8 cellular contexts compared by ENCODE assay signal in the genomic region with DNA sequence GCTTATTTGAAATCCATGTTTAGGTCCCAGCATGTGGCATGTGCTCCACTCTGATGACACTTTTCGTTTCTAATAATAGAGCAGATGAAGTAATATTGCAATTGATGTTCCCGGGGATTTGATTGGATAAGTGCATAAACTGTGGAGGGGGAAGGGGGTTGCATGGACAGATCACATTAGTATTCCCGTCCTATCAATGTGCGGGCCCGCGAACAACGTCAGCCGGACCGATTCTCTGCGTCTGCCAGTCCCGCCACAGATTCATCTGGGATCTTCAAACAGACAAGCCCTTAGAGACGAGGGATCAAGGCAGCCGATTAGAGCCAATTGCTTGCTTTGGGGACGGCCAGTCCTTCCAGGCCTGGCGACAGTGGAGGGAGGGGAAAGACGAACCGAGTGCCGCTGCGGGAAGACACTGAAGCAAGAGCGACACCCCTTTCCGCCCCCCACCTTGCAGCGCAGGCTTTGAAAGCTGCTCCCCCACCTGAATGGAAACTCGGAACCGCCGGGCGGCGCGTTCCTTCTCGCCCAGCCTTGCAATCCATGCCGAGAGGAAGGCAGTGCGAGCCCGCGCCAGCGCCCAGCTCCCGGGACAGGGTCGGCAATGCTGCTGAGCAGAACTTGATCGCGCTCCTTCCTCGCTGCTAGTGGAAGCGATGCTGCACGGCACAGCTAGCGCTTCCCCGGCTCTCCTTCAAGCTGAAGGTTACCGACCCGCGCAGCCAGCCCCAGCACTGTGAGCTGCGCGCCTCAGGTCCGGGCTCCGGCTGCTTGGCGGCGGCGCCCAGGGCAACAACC. TPM values are rescaled to one million over a fixed set of nuclear protein-coding genes. Genes with fewer than 3 reads are reported as not detected.
DNase-seq lines count a peak whose midpoint lies in the region; ATAC-seq and TF ChIP-seq lines count a peak whose summit lies in the region.

A gene (plus strand): TSS at position 247 of the 798 bp plus-strand sequence. CDS start 610 bp downstream, outside the sequence.

- TF ChIP-seq CTCF in H9 (conservative IDR thresholded peaks at IDR 0.05): peak; percentile 55; the same call in 1 of the 3 replicates
- TF ChIP-seq CTCF in RWPE2 (IDR thresholded peaks at IDR 0.05; ENCODE audit: poor library complexity, severe bottlenecking): peak; percentile 21
- no peak for TF ChIP-seq CTCF in foreskin fibroblast (IDR thresholded peaks at IDR 0.05; ENCODE audit: low read depth, low read length)
- no peak for TF ChIP-seq CTCF in neural progenitor cell (IDR thresholded peaks at IDR 0.05)

- H3K36me3 Mint-ChIP-seq in H9 (ENCODE audit: insufficient read depth in 1 of 3, low read depth in 3 of 3) (no peaks in the 10 kb centered on the region; a peak in 1 of 7 replicates), neural progenitor cell (no peaks in the 10 kb centered on the region)

- in situ Hi-C loops in ACHN (cut with HindIII; ENCODE audit: low pct_ligation_motif_present, low pct_unique_long_range_greater_than_20kb, low sequenced_read_pairs): no loop called here

- H3K4me3 ChIP-seq in RWPE2 (ENCODE audit: severe bottlenecking) (peak within 1 kb of the TSS; percentile 7), foreskin fibroblast (ENCODE audit: low read depth in 1 of 2, low read length in 2 of 2) (peak within 1 kb of the TSS; percentile 30 to 37), neural progenitor cell (peak within 1 kb of the TSS; percentile 82)

- DNase-seq in ACHN (peak; percentile 7), H9 (peak; percentile 67), RWPE2 (ENCODE audit: low spot score) (no peak), foreskin fibroblast (peak; percentile 9 to 56), neural progenitor cell (ENCODE audit: low spot score) (peak; percentile 80), SW480 (ENCODE audit: low spot score) (no peak), AML-193 (lab: John Stamatoyannopoulos, UW) (no peak)

- H2AFZ ChIP-seq in H9 (ENCODE audit: low read length) (peak within 1 kb of the TSS; percentile 84), neural progenitor cell (replicated peaks) (peak within 1 kb of the TSS; percentile 93)

- peak within 1 kb of the TSS; percentile 88 for H3K14ac ChIP-seq in H9 (ENCODE audit: insufficient read depth, low read length)

- H3K27me3 Mint-ChIP-seq in H9 (ENCODE audit: low read depth): peaks cover 85% of the 10 kb centered on the region
- peaks cover 19% of the 10 kb centered on the region for H3K27me3 Mint-ChIP-seq in neural progenitor cell (ENCODE audit: insufficient read depth, low read depth)

- H3K79me2 ChIP-seq in H9 (ENCODE audit: insufficient read depth, low read length) (no peaks in the 10 kb centered on the region), neural progenitor cell (ENCODE audit: low read depth) (no peaks in the 10 kb centered on the region)

- H3K79me1 ChIP-seq in H9 (ENCODE audit: insufficient read depth, low read depth, low read length, poor library complexity, severe bottlenecking): no peaks in the 10 kb centered on the region

- H3K27ac ChIP-seq in H9 (ENCODE audit: insufficient read length, low read depth, low read length) (no peak within 1 kb of the TSS), RWPE2 (ENCODE audit: poor library complexity, severe bottlenecking) (no peak within 1 kb of the TSS), neural progenitor cell (no peak within 1 kb of the TSS)

- no peak within 1 kb of the TSS for H3K23ac ChIP-seq in H9 (ENCODE audit: insufficient read length, low read depth, low read length)

- no peak within 1 kb of the TSS for H2AK5ac ChIP-seq in H9 (ENCODE audit: insufficient read length, low read length)

- H4K20me1 ChIP-seq in H9 (ENCODE audit: control insufficient read depth, insufficient read depth, insufficient read length) (no peaks in the 10 kb centered on the region), neural progenitor cell (ENCODE audit: low read depth) (no peaks in the 10 kb centered on the region)

- no peak within 1 kb of the TSS for H3K4ac ChIP-seq in H9 (ENCODE audit: low read depth, low read length)

- H2BK120ac ChIP-seq in H9 (ENCODE audit: low read depth, low read length, poor library complexity, severe bottlenecking): no peak within 1 kb of the TSS

- H3K4me3 Mint-ChIP-seq in H9 (peak within 1 kb of the TSS; percentile 76 to 91), neural progenitor cell (peak within 1 kb of the TSS; percentile 91)

- peak within 1 kb of the TSS; percentile 96 for H3K4me2 ChIP-seq in H9 (ENCODE audit: insufficient read depth, insufficient read length, low read length)
- peak within 1 kb of the TSS; percentile 98 for H3K4me2 ChIP-seq in neural progenitor cell

- peak; percentile 79 for ATAC-seq in RWPE2 (ENCODE audit: low read depth)
- no peak for ATAC-seq in HG03045 (IDR thresholded peaks at IDR 0.05; ENCODE audit: unreplicated experiment)

- H4K5ac ChIP-seq in H9 (ENCODE audit: insufficient read length, low read depth, low read length): no peak within 1 kb of the TSS

- H3K27ac Mint-ChIP-seq in H9 (peak within 1 kb of the TSS in 1 of 3 experiments; percentile 89; a peak in 2 of 7 replicates), neural progenitor cell (peak within 1 kb of the TSS; percentile 4)

- H3K9ac ChIP-seq in H9 (ENCODE audit: extremely low read depth, insufficient read length, low read length): peak within 1 kb of the TSS; percentile 66
- H3K9ac ChIP-seq in neural progenitor cell: no peak within 1 kb of the TSS

- H3K18ac ChIP-seq in H9 (ENCODE audit: insufficient read length, low read depth, low read length): peak within 1 kb of the TSS; percentile 61

- no peaks in the 10 kb centered on the region for H3K36me3 ChIP-seq in RWPE2 (ENCODE audit: low read depth)
- H3K36me3 ChIP-seq in neural progenitor cell: no peaks in the 10 kb centered on the region

- H3T11ph ChIP-seq in H9 (ENCODE audit: low read length): no peak within 1 kb of the TSS

- peaks cover 16% of the 10 kb centered on the region for H3F3A ChIP-seq in neural progenitor cell (ENCODE audit: low read depth)

- no CpG with 5 or more reads among the region's 53 CpGs for WGBS in H9 (ENCODE audit: extremely low coverage, insufficient read length, low lambda C conversion rate)

- no peak within 1 kb of the TSS for H4K8ac ChIP-seq in H9 (replicated peaks; ENCODE audit: insufficient read length, low read depth, low read length)

- no peak within 1 kb of the TSS for H3K56ac ChIP-seq in H9 (ENCODE audit: insufficient read length, low read depth, low read length)

- peaks cover 18% of the 10 kb centered on the region for H3K23me2 ChIP-seq in H9 (ENCODE audit: insufficient read length, low read depth, low read length, poor library complexity, severe bottlenecking)

- no peak within 1 kb of the TSS for H2BK5ac ChIP-seq in H9 (ENCODE audit: insufficient read length, low read length)

- H3K27me3 ChIP-seq in H9 (ENCODE audit: insufficient read depth, low read length) (peaks cover 15% of the 10 kb centered on the region; the same call in 1 of the 2 replicates), RWPE2 (ENCODE audit: insufficient read depth, poor library complexity, severe bottlenecking) (peaks cover 56% of the 10 kb centered on the region), neural progenitor cell (peaks cover 92% of the 10 kb centered on the region)

- no peak within 1 kb of the TSS for H2BK12ac ChIP-seq in H9 (ENCODE audit: insufficient read length, low read depth, low read length)

- H3K9me3 ChIP-seq in H9 (ENCODE audit: control insufficient read depth, low read depth, low read length): no peaks in the 10 kb centered on the region
- H3K9me3 ChIP-seq in RWPE2 (ENCODE audit: severe bottlenecking): no peaks in the 10 kb centered on the region
- H3K9me3 ChIP-seq in neural progenitor cell (ENCODE audit: low read depth): no peaks in the 10 kb centered on the region

- no peak within 1 kb of the TSS for H4K91ac ChIP-seq in H9 (ENCODE audit: insufficient read length, low read depth, low read length)

- no peak within 1 kb of the TSS for H2BK20ac ChIP-seq in H9 (ENCODE audit: low read depth, low read length, poor library complexity, severe bottlenecking)

- H2BK15ac ChIP-seq in H9 (ENCODE audit: low read depth, low read length): 0 out of 2 replicates have a peak within 1 kb of the TSS, but pooled peaks have one; percentile 4

- peaks cover 20 to 34% of the 10 kb centered on the region in 2 experiments for H3K4me1 Mint-ChIP-seq in H9
- H3K4me1 Mint-ChIP-seq in neural progenitor cell: peaks cover 29% of the 10 kb centered on the region

- H3K4me1 ChIP-seq in H9 (ENCODE audit: insufficient read depth, low read length) (no peaks in the 10 kb centered on the region; the same call in 1 of the 2 replicates), RWPE2 (ENCODE audit: insufficient read depth, poor library complexity, severe bottlenecking) (no peaks in the 10 kb centered on the region), neural progenitor cell (peaks cover 8% of the 10 kb centered on the region)

- H3K9me3 Mint-ChIP-seq in H9: no peaks in the 10 kb centered on the region
- no peaks in the 10 kb centered on the region for H3K9me3 Mint-ChIP-seq in neural progenitor cell

RNA-seq across cellular contexts. Expression of the gene that starts here (rescaled TPM):
- total RNA-seq in H9 (2021) (0.31 and 0.33 TPM in 2 replicates), neural progenitor cell (ENCODE audit: low replicate concordance) (0.43 and 1.4 TPM in 2 replicates)

Comparison
In these comparisons a context has a peak if more than half of its experiments do, and no peak if none do; other contexts are left out.
1. Peak in DNase-seq, H3K9ac ChIP-seq and H3K4me2 ChIP-seq in H9; RNA of the gene not detected or under 1 TPM.
2. DNase-seq: peak in ACHN (single experiment), foreskin fibroblast (2 of 2) and neural progenitor cell (single experiment); none in RWPE2 (single experiment), SW480 (single experiment) and AML-193 (0 of 2).
3. CTCF ChIP-seq: peak in H9 (single experiment) and RWPE2 (single experiment); none in foreskin fibroblast (single experiment) and neural progenitor cell (single experiment).
4. H3K4me3 ChIP-seq: peak in every context shown above with its lines; median percentile 82 in neural progenitor cell; 34 in foreskin fibroblast; 7 in RWPE2.